1 cellular context compared by ENCODE assay signal in the genomic region with DNA sequence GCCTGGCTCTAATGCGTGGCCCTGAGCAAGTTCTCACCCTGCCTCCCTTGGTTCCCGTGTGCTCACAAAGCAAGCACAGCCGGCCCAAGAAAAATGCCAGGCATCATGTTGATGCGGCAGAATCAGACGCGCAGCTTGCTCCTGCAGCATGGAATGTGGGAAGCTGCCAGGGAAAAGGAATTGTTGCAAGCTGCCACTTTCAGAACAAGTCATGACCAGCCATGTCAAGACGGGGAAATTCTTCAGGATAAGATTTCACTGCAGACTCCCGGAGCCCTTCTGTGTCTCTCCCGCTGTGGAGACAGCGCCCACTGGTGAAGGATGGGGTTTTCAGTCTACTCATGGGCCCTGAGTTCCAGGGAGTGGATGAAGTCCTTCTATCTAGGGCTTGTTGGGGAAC.
TF ChIP-seq lines count a peak whose summit lies in the region.

No MANE protein-coding gene starts in this region.

TF ChIP-seq in GM23338, 12 proteins besides CTCF, POLR2A, EP300 and RAD21 (continued from another document):
- TF ChIP-seq, protein P1, sequence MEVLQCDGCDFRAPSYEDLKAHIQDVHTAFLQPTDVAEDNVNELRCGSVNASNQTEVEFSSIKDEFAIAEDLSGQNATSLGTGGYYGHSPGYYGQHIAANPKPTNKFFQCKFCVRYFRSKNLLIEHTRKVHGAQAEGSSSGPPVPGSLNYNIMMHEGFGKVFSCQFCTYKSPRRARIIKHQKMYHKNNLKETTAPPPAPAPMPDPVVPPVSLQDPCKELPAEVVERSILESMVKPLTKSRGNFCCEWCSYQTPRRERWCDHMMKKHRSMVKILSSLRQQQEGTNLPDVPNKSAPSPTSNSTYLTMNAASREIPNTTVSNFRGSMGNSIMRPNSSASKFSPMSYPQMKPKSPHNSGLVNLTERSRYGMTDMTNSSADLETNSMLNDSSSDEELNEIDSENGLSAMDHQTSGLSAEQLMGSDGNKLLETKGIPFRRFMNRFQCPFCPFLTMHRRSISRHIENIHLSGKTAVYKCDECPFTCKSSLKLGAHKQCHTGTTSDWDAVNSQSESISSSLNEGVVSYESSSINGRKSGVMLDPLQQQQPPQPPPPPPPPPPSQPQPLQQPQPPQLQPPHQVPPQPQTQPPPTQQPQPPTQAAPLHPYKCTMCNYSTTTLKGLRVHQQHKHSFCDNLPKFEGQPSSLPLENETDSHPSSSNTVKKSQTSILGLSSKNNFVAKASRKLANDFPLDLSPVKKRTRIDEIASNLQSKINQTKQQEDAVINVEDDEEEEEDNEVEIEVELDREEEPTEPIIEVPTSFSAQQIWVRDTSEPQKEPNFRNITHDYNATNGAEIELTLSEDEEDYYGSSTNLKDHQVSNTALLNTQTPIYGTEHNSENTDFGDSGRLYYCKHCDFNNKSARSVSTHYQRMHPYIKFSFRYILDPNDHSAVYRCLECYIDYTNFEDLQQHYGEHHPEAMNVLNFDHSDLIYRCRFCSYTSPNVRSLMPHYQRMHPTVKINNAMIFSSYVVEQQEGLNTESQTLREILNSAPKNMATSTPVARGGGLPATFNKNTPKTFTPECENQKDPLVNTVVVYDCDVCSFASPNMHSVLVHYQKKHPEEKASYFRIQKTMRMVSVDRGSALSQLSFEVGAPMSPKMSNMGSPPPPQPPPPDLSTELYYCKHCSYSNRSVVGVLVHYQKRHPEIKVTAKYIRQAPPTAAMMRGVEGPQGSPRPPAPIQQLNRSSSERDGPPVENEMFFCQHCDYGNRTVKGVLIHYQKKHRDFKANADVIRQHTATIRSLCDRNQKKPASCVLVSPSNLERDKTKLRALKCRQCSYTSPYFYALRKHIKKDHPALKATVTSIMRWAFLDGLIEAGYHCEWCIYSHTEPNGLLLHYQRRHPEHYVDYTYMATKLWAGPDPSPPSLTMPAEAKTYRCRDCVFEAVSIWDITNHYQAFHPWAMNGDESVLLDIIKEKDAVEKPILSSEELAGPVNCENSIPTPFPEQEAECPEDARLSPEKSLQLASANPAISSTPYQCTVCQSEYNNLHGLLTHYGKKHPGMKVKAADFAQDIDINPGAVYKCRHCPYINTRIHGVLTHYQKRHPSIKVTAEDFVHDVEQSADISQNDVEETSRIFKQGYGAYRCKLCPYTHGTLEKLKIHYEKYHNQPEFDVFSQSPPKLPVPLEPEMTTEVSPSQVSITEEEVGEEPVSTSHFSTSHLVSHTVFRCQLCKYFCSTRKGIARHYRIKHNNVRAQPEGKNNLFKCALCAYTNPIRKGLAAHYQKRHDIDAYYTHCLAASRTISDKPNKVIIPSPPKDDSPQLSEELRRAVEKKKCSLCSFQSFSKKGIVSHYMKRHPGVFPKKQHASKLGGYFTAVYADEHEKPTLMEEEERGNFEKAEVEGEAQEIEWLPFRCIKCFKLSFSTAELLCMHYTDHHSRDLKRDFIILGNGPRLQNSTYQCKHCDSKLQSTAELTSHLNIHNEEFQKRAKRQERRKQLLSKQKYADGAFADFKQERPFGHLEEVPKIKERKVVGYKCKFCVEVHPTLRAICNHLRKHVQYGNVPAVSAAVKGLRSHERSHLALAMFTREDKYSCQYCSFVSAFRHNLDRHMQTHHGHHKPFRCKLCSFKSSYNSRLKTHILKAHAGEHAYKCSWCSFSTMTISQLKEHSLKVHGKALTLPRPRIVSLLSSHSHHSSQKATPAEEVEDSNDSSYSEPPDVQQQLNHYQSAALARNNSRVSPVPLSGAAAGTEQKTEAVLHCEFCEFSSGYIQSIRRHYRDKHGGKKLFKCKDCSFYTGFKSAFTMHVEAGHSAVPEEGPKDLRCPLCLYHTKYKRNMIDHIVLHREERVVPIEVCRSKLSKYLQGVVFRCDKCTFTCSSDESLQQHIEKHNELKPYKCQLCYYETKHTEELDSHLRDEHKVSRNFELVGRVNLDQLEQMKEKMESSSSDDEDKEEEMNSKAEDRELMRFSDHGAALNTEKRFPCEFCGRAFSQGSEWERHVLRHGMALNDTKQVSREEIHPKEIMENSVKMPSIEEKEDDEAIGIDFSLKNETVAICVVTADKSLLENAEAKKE (CRISPR knock-in tag; IDR thresholded peaks at IDR 0.05) = no peak
- TF ChIP-seq EZH2phosphoT487 (IDR thresholded peaks at IDR 0.05; ENCODE audit: unreplicated experiment) = no peak
- TF ChIP-seq, protein P2, sequence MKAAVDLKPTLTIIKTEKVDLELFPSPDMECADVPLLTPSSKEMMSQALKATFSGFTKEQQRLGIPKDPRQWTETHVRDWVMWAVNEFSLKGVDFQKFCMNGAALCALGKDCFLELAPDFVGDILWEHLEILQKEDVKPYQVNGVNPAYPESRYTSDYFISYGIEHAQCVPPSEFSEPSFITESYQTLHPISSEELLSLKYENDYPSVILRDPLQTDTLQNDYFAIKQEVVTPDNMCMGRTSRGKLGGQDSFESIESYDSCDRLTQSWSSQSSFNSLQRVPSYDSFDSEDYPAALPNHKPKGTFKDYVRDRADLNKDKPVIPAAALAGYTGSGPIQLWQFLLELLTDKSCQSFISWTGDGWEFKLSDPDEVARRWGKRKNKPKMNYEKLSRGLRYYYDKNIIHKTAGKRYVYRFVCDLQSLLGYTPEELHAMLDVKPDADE (IDR thresholded peaks at IDR 0.05) = no peak
- TF ChIP-seq STAT1 (IDR thresholded peaks at IDR 0.05; ENCODE audit: unreplicated experiment) = no peak
- no peak for TF ChIP-seq POLR2AphosphoS5 (IDR thresholded peaks at IDR 0.05; ENCODE audit: low read depth)
